14 cellular contexts compared by ENCODE assay signal in the genomic region with DNA sequence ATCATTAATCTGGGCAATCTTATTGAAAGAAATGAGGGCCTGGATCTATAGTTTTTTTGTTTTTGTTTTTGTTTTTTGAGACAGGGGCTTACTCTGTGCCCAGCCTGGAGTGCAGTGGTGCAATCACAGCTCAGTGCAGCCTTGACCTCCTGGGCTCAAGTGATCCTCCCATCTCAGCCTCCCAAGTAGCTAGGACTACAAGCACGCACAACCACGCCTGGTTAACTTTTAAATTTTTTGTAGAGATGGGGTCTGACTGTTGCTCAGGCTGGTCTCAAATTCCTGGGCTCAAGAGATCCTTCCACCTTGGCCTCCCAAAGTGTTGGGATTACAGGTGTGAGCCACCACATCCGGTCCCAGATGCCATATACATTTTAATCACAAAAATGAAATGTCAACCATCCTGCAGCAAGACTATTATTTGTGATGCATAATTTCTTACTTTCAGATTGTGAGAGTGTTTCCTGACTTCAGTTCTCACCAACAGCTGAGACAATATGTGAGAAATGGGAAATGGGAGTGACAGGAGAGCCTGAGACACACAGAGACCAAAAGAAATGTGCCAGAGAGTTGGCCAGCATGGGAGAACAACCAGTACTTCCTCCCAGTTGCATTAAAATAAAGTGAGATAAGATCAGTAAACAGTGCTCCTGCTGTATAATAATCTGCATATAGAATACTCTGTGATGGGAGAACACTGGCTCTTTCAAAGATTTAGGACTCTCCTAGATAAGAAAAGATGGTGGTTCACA.
DNase-seq lines count a peak whose midpoint lies in the region; ATAC-seq, FAIRE-seq and TF ChIP-seq lines count a peak whose summit lies in the region.
"Had no signal": no experiment of that assay in that cellular context is flagged by ENCODE, and none has a peak within 500 bp of the region (broad histone marks: within the 10 kb centered on the region; RNA-seq: fewer than 3 reads in every experiment).

No MANE protein-coding gene starts in this region.

- intact Hi-C loops in heart right ventricle (cut with DNase I) = loop anchor here in 1 of 10 donors (5.0 kb wide), 1 partner anchor 71 kb away; no protein-coding TSS in a partner anchor
- intact Hi-C loops in endothelial cell of umbilical vein (cut with micrococcal nuclease) = loop anchor here (5.0 kb wide), 1 partner anchor 56 kb away; no protein-coding TSS in a partner anchor

- H3K79me2 ChIP-seq in endothelial cell of umbilical vein (ENCODE audit: control insufficient read depth, insufficient read depth, low read length) = no peaks in the 10 kb centered on the region
- H3K79me2 ChIP-seq: parathyroid adenoma had no signal

- H2AFZ ChIP-seq in endothelial cell of umbilical vein (ENCODE audit: low read depth, low read length) = no peak overlapping the region
- H2AFZ ChIP-seq: parathyroid adenoma had no signal

- no TSS peak for BruUV-seq in endothelial cell of umbilical vein (replicated peaks; lab: Mats Ljungman, UMichigan)

- no peak for FAIRE-seq in endothelial cell of umbilical vein (lab: Jason Lieb, UNC)

- no peaks in the 10 kb centered on the region for H3K27me3 ChIP-seq in heart right ventricle
- H3K27me3 ChIP-seq in right atrium auricular region = no peaks in the 10 kb centered on the region
- H3K27me3 ChIP-seq in endothelial cell of umbilical vein (ENCODE audit: control insufficient read depth in 2 of 2, insufficient read depth in 2 of 2, low read length in 2 of 2) = no peaks in the 10 kb centered on the region
- no peaks in the 10 kb centered on the region for H3K27me3 ChIP-seq in stomach smooth muscle (ENCODE audit: control insufficient read depth in 1 of 2, insufficient read depth in 2 of 2, low read length in 2 of 2)
- H3K27me3 ChIP-seq in Peyer's patch = no peaks in the 10 kb centered on the region

- POLR2A ChIA-PET in endothelial cell of umbilical vein (lab: Charles Lee) = no interaction called here

- CTCF ChIA-PET in endothelial cell of umbilical vein (lab: Charles Lee) = interaction anchor here (0.9 to 3.8 kb wide), 3 partner anchors 12 to 70 kb away, joined by 4 to 23 read pairs (median 5); no protein-coding TSS in a partner anchor

- H3K9ac ChIP-seq in endothelial cell of umbilical vein (replicated peaks; ENCODE audit: extremely low read depth, insufficient read depth, low read length) (no peak overlapping the region), stomach smooth muscle (ENCODE audit: low read length in 2 of 2) (no peak overlapping the region)
- H3K9ac ChIP-seq: parathyroid adenoma had no signal

- H3K9me1 ChIP-seq in endothelial cell of umbilical vein (replicated peaks; ENCODE audit: control insufficient read depth, extremely low read depth, insufficient read depth, low read length) = no peaks in the 10 kb centered on the region

- no peaks in the 10 kb centered on the region for H4K20me1 ChIP-seq in endothelial cell of umbilical vein (replicated peaks; ENCODE audit: control insufficient read depth, extremely low read depth, insufficient read depth, low read length)

- peaks cover 0 to 9% (median 0%) of the 10 kb centered on the region in 11 donors for H3K9me3 ChIP-seq in heart right ventricle
- no peaks in the 10 kb centered on the region for H3K9me3 ChIP-seq in right atrium auricular region
- no peaks in the 10 kb centered on the region for H3K9me3 ChIP-seq in endothelial cell of umbilical vein (replicated peaks; ENCODE audit: control insufficient read depth, insufficient read depth, low read length)
- no peaks in the 10 kb centered on the region for H3K9me3 ChIP-seq in stomach smooth muscle (ENCODE audit: control insufficient read depth in 2 of 2, low read length in 2 of 2)
- H3K9me3 ChIP-seq in Peyer's patch = no peaks in the 10 kb centered on the region

- no peak overlapping the region for H3K4me2 ChIP-seq in endothelial cell of umbilical vein (ENCODE audit: insufficient read depth, low read length)

- peak overlapping the region in 6 of 10 donors; percentile 6 to 76 (median 41) for H3K27ac ChIP-seq in heart right ventricle
- no peak overlapping the region for H3K27ac ChIP-seq in right atrium auricular region
- no peak overlapping the region for H3K27ac ChIP-seq in endothelial cell of umbilical vein (ENCODE audit: insufficient read depth, low read depth, low read length)
- H3K27ac ChIP-seq in stomach smooth muscle (ENCODE audit: low read length) = peak overlapping the region; percentile 13
- no peak overlapping the region for H3K27ac ChIP-seq in Peyer's patch
- H3K27ac ChIP-seq: parathyroid adenoma had no signal

- dilution Hi-C loops in endothelial cell of umbilical vein (cut with MboI; ENCODE audit: extremely low pct_ligation_motif_present, low sequenced_read_pairs) = no loop called here

- H3K36me3 ChIP-seq in heart right ventricle = no peaks in the 10 kb centered on the region
- no peaks in the 10 kb centered on the region for H3K36me3 ChIP-seq in right atrium auricular region
- H3K36me3 ChIP-seq in endothelial cell of umbilical vein (ENCODE audit: control insufficient read depth in 2 of 2, extremely low read depth in 1 of 2, insufficient read depth in 2 of 2, low read length in 2 of 2) = no peaks in the 10 kb centered on the region
- no peaks in the 10 kb centered on the region for H3K36me3 ChIP-seq in stomach smooth muscle (ENCODE audit: control insufficient read depth in 2 of 2, insufficient read depth in 2 of 2, low read length in 2 of 2)
- no peaks in the 10 kb centered on the region for H3K36me3 ChIP-seq in Peyer's patch

- no peak for DNase-seq in heart right ventricle
- no peak for DNase-seq in right atrium auricular region (ENCODE audit: low spot score)
- peak; percentile 81 to 86 for DNase-seq in NCI-H526 (lab: John Stamatoyannopoulos, UW)
- peak; percentile 55 for DNase-seq in endothelial cell of umbilical vein (ENCODE audit: low read depth, low spot score)
- no peak for DNase-seq in DMS 273 treated with DMSO at 0.1 percent for 48 hours (lab: John Stamatoyannopoulos, UW)
- no peak for DNase-seq in Peyer's patch
- DNase-seq: activated CD4-positive, CD25-positive, alpha-beta regulatory T cell treated with anti-CD3 and anti-CD28 coated beads, Interleukin-2, amount 50 U/mL, for 72 hours; activated T-cell treated with anti-CD3 and anti-CD28 coated beads, Interleukin-2, amount 50 U/mL, for 48 hours; amniotic stem cell; cortex of kidney; NCI-H2171 treated with DMSO at 0.1 percent for 48 hours had no signal

- WGBS in heart right ventricle, 2 donors = 96 to 97% methylated on average over 3 of the region's 3 CpGs

- H3K4me3 ChIP-seq in heart right ventricle (no peak overlapping the region), right atrium auricular region (no peak overlapping the region), endothelial cell of umbilical vein (replicated peaks in 1 of 3; ENCODE audit: insufficient read depth in 1 of 3, low read depth in 1 of 3, low read length in 3 of 3) (no peak overlapping the region), stomach smooth muscle (ENCODE audit: low read length in 2 of 2) (no peak overlapping the region), Peyer's patch (no peak overlapping the region)

- ATAC-seq in heart right ventricle (peak in 4 of 8 donors; percentile 47 to 74 (median 56)), HG03045 (IDR thresholded peaks at IDR 0.05; ENCODE audit: unreplicated experiment) (no peak)

- TF ChIP-seq POLR2A in endothelial cell of umbilical vein (IDR thresholded peaks at IDR 0.05; ENCODE audit: low read depth, low read length) = no peak
- no peak for TF ChIP-seq POLR2A in Peyer's patch (IDR thresholded peaks at IDR 0.05)

- TF ChIP-seq CTCF in heart right ventricle (IDR thresholded peaks at IDR 0.05) (no peak), right atrium auricular region (IDR thresholded peaks at IDR 0.05) (no peak), endothelial cell of umbilical vein (IDR thresholded peaks at IDR 0.05; ENCODE audit: extremely low read depth in 1 of 2, insufficient read depth in 1 of 2, low read depth in 1 of 2, low read length in 2 of 2) (no peak), Peyer's patch (IDR thresholded peaks at IDR 0.05) (no peak)

- H3K4me1 ChIP-seq in heart right ventricle (peaks cover 0 to 32% (median 15%) of the 10 kb centered on the region in 9 donors), right atrium auricular region (peaks cover 0 to 17% of the 10 kb centered on the region in 2 donors), endothelial cell of umbilical vein (ENCODE audit: control insufficient read depth, extremely low read depth, insufficient read depth, low read length) (peaks cover 16% of the 10 kb centered on the region), stomach smooth muscle (ENCODE audit: control insufficient read depth, insufficient read depth, low read length) (peaks cover 13% of the 10 kb centered on the region), Peyer's patch (peaks cover 0 to 10% (median 4%) of the 10 kb centered on the region in 4 donors)
- H3K4me1 ChIP-seq: parathyroid adenoma had no signal

TF ChIP-seq in endothelial cell of umbilical vein, 7 proteins besides CTCF, POLR2A, EP300 and RAD21:
- TF ChIP-seq JUN (IDR thresholded peaks at IDR 0.05; ENCODE audit: borderline replicate concordance, insufficient read depth, insufficient read length, low read depth) (no peak), GATA2 (IDR thresholded peaks at IDR 0.05; ENCODE audit: insufficient read depth, insufficient read length, low read depth, low read length) (peak; percentile 64)

Comparison
In these comparisons a context has a peak if more than half of its experiments do, and no peak if none do; other contexts are left out.
1. H3K27ac ChIP-seq: peak in heart right ventricle (6 of 10) and stomach smooth muscle (single experiment); none in right atrium auricular region (0 of 2), endothelial cell of umbilical vein (single experiment) and Peyer's patch (0 of 4).
2. DNase-seq: peak in NCI-H526 (2 of 2) and endothelial cell of umbilical vein (single experiment); none in heart right ventricle (0 of 2), right atrium auricular region (single experiment), DMS 273 treated with DMSO at 0.1 percent for 48 hours (single experiment) and Peyer's patch (0 of 3).